ENCODE assay signal across 10 cellular contexts in genomic region chr1:39514710-39515124, GRCh38. TPM values are rescaled to one million over a fixed set of nuclear protein-coding genes. Genes with fewer than 3 reads are reported as not detected.
DNase-seq lines count a peak whose midpoint lies in the region; ATAC-seq, FAIRE-seq and TF ChIP-seq lines count a peak whose summit lies in the region.
"Not testable (repeated sequence)": the region's sequence is repeated elsewhere in the genome, so short reads cannot be mapped to it uniquely, and the experiment has no call there.
"Had no signal": no experiment of that assay in that cellular context is flagged by ENCODE, and none has a peak within 500 bp of the region (broad histone marks: within the 10 kb centered on the region; RNA-seq: fewer than 3 reads in every experiment).

No MANE protein-coding gene starts in this region.

- H3K9ac ChIP-seq in astrocyte (ENCODE audit: low read length); iPS-20b (ENCODE audit: low read depth, low read length); neural progenitor cell: not testable (repeated sequence)

- H2AFZ ChIP-seq in astrocyte (ENCODE audit: low read depth, low read length): not testable (repeated sequence)
- peak overlapping the region; percentile 89 for H2AFZ ChIP-seq in neural progenitor cell (replicated peaks)

- not testable (repeated sequence) for H3K27me3 Mint-ChIP-seq in T-helper 17 cell; astrocyte (ENCODE audit: low read depth, unreplicated experiment); neural progenitor cell (ENCODE audit: insufficient read depth, low read depth); stimulated activated naive B cell treated with anti-CD40 and anti-IgM and Interleukin-4, amounts not matched to agents 10 μg/mL and 1 μg/mL and 100 μg/mL, for 72 hours

- not testable (repeated sequence) for H3K9me3 Mint-ChIP-seq in astrocyte (ENCODE audit: unreplicated experiment); neural progenitor cell; stimulated activated naive B cell treated with anti-CD40 and anti-IgM and Interleukin-4, amounts not matched to agents 10 μg/mL and 1 μg/mL and 100 μg/mL, for 72 hours

- H3K36me3 ChIP-seq in astrocyte (ENCODE audit: insufficient read depth, low read length); esophagus squamous epithelium; iPS-20b (ENCODE audit: insufficient read depth, low read depth, low read length); neural progenitor cell: not testable (repeated sequence)

- H3K79me2 ChIP-seq in astrocyte (ENCODE audit: insufficient read depth, low read length); neural progenitor cell (ENCODE audit: low read depth): not testable (repeated sequence)

- WGBS in esophagus squamous epithelium, 2 donors: 0% methylated on average over 2 of the region's 46 CpGs; no CpG with 5 or more reads in 1 of the 2 donors

- not testable (repeated sequence) for TF ChIP-seq POLR2A in esophagus squamous epithelium (IDR thresholded peaks at IDR 0.05)

- H3K36me3 Mint-ChIP-seq in T-helper 17 cell (ENCODE audit: low read depth); astrocyte (ENCODE audit: low read depth, unreplicated experiment); neural progenitor cell; stimulated activated naive B cell treated with anti-CD40 and anti-IgM and Interleukin-4, amounts not matched to agents 10 μg/mL and 1 μg/mL and 100 μg/mL, for 72 hours: not testable (repeated sequence)

- FAIRE-seq in astrocyte (lab: Jason Lieb, UNC): not testable (repeated sequence)

- TF ChIP-seq CTCF in astrocyte (IDR thresholded peaks at IDR 0.05; ENCODE audit: insufficient read depth, low read depth, low read length); esophagus squamous epithelium (IDR thresholded peaks at IDR 0.05); neural progenitor cell (IDR thresholded peaks at IDR 0.05): not testable (repeated sequence)

- DNase-seq in EH (ENCODE audit: low read depth): peak; percentile 23
- not testable (repeated sequence) for DNase-seq in T-helper 17 cell; astrocyte (ENCODE audit: low read depth); esophagus squamous epithelium (lab: John Stamatoyannopoulos, UW)
- DNase-seq in neural progenitor cell (ENCODE audit: low spot score): peak; percentile 41
- peak; percentile 23 for DNase-seq in stimulated activated naive B cell treated with anti-CD40 and anti-IgM and Interleukin-4, amounts not matched to agents 10 μg/mL and 1 μg/mL and 100 μg/mL, for 72 hours

- H3K27ac Mint-ChIP-seq in T-helper 17 cell; astrocyte (ENCODE audit: unreplicated experiment); neural progenitor cell; stimulated activated naive B cell treated with anti-CD40 and anti-IgM and Interleukin-4, amounts not matched to agents 10 μg/mL and 1 μg/mL and 100 μg/mL, for 72 hours: not testable (repeated sequence)

- not testable (repeated sequence) for H3K27me3 ChIP-seq in astrocyte (ENCODE audit: insufficient read depth, low read length)
- H3K27me3 ChIP-seq in esophagus squamous epithelium (peaks cover 0 to 13% (median 0%) of the 10 kb centered on the region in 4 donors), iPS-20b (ENCODE audit: insufficient read depth, low read length) (peaks cover 29% of the 10 kb centered on the region), neural progenitor cell (peaks cover 29% of the 10 kb centered on the region)

- H3K4me3 ChIP-seq in astrocyte (ENCODE audit: insufficient read depth, low read depth, low read length): not testable (repeated sequence)
- H3K4me3 ChIP-seq in esophagus squamous epithelium (peak overlapping the region in 3 of 4 donors; percentile 6 to 55 (median 44)), iPS-20b (ENCODE audit: low read length) (peak overlapping the region; percentile 40; the same call in 1 of the 2 replicates), neural progenitor cell (peak overlapping the region; percentile 56)

- H3K9me3 ChIP-seq in T-helper 17 cell (ENCODE audit: control insufficient read depth, low read length, poor library complexity, severe bottlenecking); astrocyte (ENCODE audit: insufficient read depth, low read depth, low read length); esophagus squamous epithelium; iPS-20b (ENCODE audit: insufficient read depth, low read depth, low read length); neural progenitor cell (ENCODE audit: low read depth): not testable (repeated sequence)

- not testable (repeated sequence) for H3K4me3 Mint-ChIP-seq in T-helper 17 cell; astrocyte (ENCODE audit: unreplicated experiment); neural progenitor cell; stimulated activated naive B cell treated with anti-CD40 and anti-IgM and Interleukin-4, amounts not matched to agents 10 μg/mL and 1 μg/mL and 100 μg/mL, for 72 hours

- not testable (repeated sequence) for H4K20me1 ChIP-seq in astrocyte (ENCODE audit: insufficient read depth, low read length); neural progenitor cell (ENCODE audit: low read depth)

- H3K4me1 ChIP-seq in astrocyte (ENCODE audit: insufficient read depth, low read length); esophagus squamous epithelium; iPS-20b (ENCODE audit: insufficient read depth, low read length); neural progenitor cell: not testable (repeated sequence)

- not testable (repeated sequence) for H3F3A ChIP-seq in neural progenitor cell (ENCODE audit: low read depth)

- H3K4me1 Mint-ChIP-seq in T-helper 17 cell; astrocyte (ENCODE audit: low read depth, unreplicated experiment); neural progenitor cell; stimulated activated naive B cell treated with anti-CD40 and anti-IgM and Interleukin-4, amounts not matched to agents 10 μg/mL and 1 μg/mL and 100 μg/mL, for 72 hours: not testable (repeated sequence)

- H3K4me2 ChIP-seq in astrocyte (ENCODE audit: low read length) (peak overlapping the region; percentile 30), neural progenitor cell (peak overlapping the region; percentile 85)

- not testable (repeated sequence) for H3K27ac ChIP-seq in astrocyte (ENCODE audit: low read depth, low read length); esophagus squamous epithelium; iPS-20b (ENCODE audit: low read length); neural progenitor cell

- intact Hi-C loops in esophagus squamous epithelium (cut with DNase I): not testable (repeated sequence)

- ATAC-seq in HG02870 (IDR thresholded peaks at IDR 0.05; ENCODE audit: unreplicated experiment): peak; percentile 47
- peak; percentile 35 for ATAC-seq in T-helper 17 cell
- peak; percentile 63 to 64 for ATAC-seq in stimulated activated naive B cell treated with anti-CD40 and anti-IgM and Interleukin-4, amounts not matched to agents 10 μg/mL and 1 μg/mL and 100 μg/mL, for 72 hours (replicated peaks)

RNA-seq across cellular contexts. Expression of gene BMP8A, which starts 23.3 kb away (rescaled TPM):
- total RNA-seq in T-helper 17 cell: under 1 TPM in 1 of 2 donors, not detected in 1; 0.23 TPM
- 0.34 and 0.84 TPM in 2 replicates for total RNA-seq in astrocyte
- total RNA-seq in esophagus squamous epithelium: under 1 TPM in 2 of 4 donors, not detected in 2; 0.13 to 0.38 TPM
- total RNA-seq in neural progenitor cell (ENCODE audit: low replicate concordance): 0.12 TPM in 1 of 2 replicates, not detected in the other
- total RNA-seq: mesothelial cell of epicardium; T-helper 2 cell treated with Interferon-gamma antibody and Interleukin-4, amounts not matched to agents 100 ng/mL and 5 ng/mL, for 36 hours had no signal
